In genomic region chr17:57929392-57929791, GRCh38 we compare ENCODE assay signal across 20 cellular contexts. TPM values are rescaled to one million over a fixed set of nuclear protein-coding genes. Genes with fewer than 3 reads are reported as not detected.
DNase-seq lines count a peak whose midpoint lies in the region; ATAC-seq and TF ChIP-seq lines count a peak whose summit lies in the region.
"Had no signal": no experiment of that assay in that cellular context is flagged by ENCODE, and none has a peak within 500 bp of the region (broad histone marks: within the 10 kb centered on the region; RNA-seq: fewer than 3 reads in every experiment).

No MANE protein-coding gene starts in this region.

- WGBS in heart right ventricle, 2 donors, result 58% methylated on average over 4 of the region's 4 CpGs

- no peaks in the 10 kb centered on the region for H3K9me3 ChIP-seq in heart right ventricle
- H3K9me3 ChIP-seq in vagina, result no peaks in the 10 kb centered on the region
- H3K9me3 ChIP-seq: HAP-1 had no signal

- H3K4me3 ChIP-seq in heart right ventricle, result no peak overlapping the region
- H3K4me3 ChIP-seq in rectal smooth muscle tissue (ENCODE audit: low read length), result no peak overlapping the region
- no peak overlapping the region for H3K4me3 ChIP-seq in vagina
- H3K4me3 ChIP-seq: HAP-1 had no signal

- no peak overlapping the region for H3K9ac ChIP-seq in rectal smooth muscle tissue (ENCODE audit: low read length)

- CTCF ChIA-PET in activated CD8-positive, alpha-beta memory T cell treated with anti-CD3 and anti-CD28 coated beads, Interleukin-2, amount 10 ng/mL, durations not matched to agents 7 days and 5 days (lab: Charles Lee), result no interaction called here
- CTCF ChIA-PET in activated CD8-positive, alpha-beta T cell treated with anti-CD3 and anti-CD28 coated beads for 36 hours (lab: Charles Lee), result no interaction called here

- no peaks in the 10 kb centered on the region for H3K36me3 ChIP-seq in heart right ventricle
- no peaks in the 10 kb centered on the region for H3K36me3 ChIP-seq in rectal smooth muscle tissue (ENCODE audit: control insufficient read depth, insufficient read depth, low read length)
- H3K36me3 ChIP-seq in vagina, result no peaks in the 10 kb centered on the region
- H3K36me3 ChIP-seq: HAP-1 had no signal

- H3K4me3 Mint-ChIP-seq in activated CD8-positive, alpha-beta memory T cell treated with anti-CD3 and anti-CD28 coated beads, Interleukin-2, amount 10 ng/mL, durations not matched to agents 7 days and 5 days, result no peak overlapping the region
- no peak overlapping the region for H3K4me3 Mint-ChIP-seq in activated CD8-positive, alpha-beta T cell treated with anti-CD3 and anti-CD28 coated beads for 36 hours
- H3K4me3 Mint-ChIP-seq: activated CD4-positive, alpha-beta T cell treated with anti-CD3 and anti-CD28 coated beads, Interleukin-2, amount 10 ng/mL, durations not matched to agents 24 days and 14 days; stimulated activated effector memory CD8-positive, alpha-beta T cell treated with anti-CD3 and anti-CD28 coated beads, Interleukin-12 subunit alpha, Interleukin-12 subunit beta, amount 100 ng/mL, for 72 hours had no signal

- POLR2A ChIA-PET in activated CD8-positive, alpha-beta T cell treated with anti-CD3 and anti-CD28 coated beads for 36 hours (lab: Charles Lee), result no interaction called here

- intact Hi-C loops in heart right ventricle (cut with DNase I) (loop anchor here in 1 of 10 donors (1.0 kb wide), 1 partner anchor 22 kb away; no protein-coding TSS in a partner anchor), left ventricle myocardium superior (cut with micrococcal nuclease) (no loop called here), vagina (cut with DNase I) (no loop called here)
- intact Hi-C loops in activated CD8-positive, alpha-beta T cell treated with anti-CD3 and anti-CD28 coated beads for 36 hours (cut with micrococcal nuclease), result no loop called here

- H3K27me3 ChIP-seq in heart right ventricle (no peaks in the 10 kb centered on the region), rectal smooth muscle tissue (ENCODE audit: control insufficient read depth, insufficient read depth, low read length) (no peaks in the 10 kb centered on the region), vagina (no peaks in the 10 kb centered on the region)

- no peak for TF ChIP-seq CTCF in heart right ventricle (IDR thresholded peaks at IDR 0.05)
- TF ChIP-seq CTCF in vagina (IDR thresholded peaks at IDR 0.05), result no peak
- TF ChIP-seq CTCF in activated CD8-positive, alpha-beta T cell treated with anti-CD3 and anti-CD28 coated beads for 36 hours (IDR thresholded peaks at IDR 0.05), result no peak

- no peak for TF ChIP-seq POLR2A in vagina (IDR thresholded peaks at IDR 0.05)

- DNase-seq in heart right ventricle (no peak), left ventricle myocardium superior (no peak), medulla oblongata (ENCODE audit: extremely low spot score) (peak; percentile 79), vagina (ENCODE audit: extremely low spot score in 2 of 2) (no peak)
- no peak for DNase-seq in activated CD8-positive, alpha-beta memory T cell treated with anti-CD3 and anti-CD28 coated beads, Interleukin-2, amount 10 ng/mL, durations not matched to agents 7 days and 5 days
- DNase-seq in activated CD8-positive, alpha-beta T cell treated with anti-CD3 and anti-CD28 coated beads for 36 hours, result no peak
- DNase-seq: activated CD4-positive, alpha-beta T cell treated with anti-CD3 and anti-CD28 coated beads, Interleukin-2, amount 10 ng/mL, durations not matched to agents 24 days and 14 days; activated CD8-positive, alpha-beta memory T cell treated with anti-CD3 and anti-CD28 coated beads, Interleukin-2, amount 50 U/mL, for 48 hours; activated effector memory CD4-positive, alpha-beta T cell treated with anti-CD3 and anti-CD28 coated beads, Interleukin-2, amount 50 U/mL, for 16 hours; Calu3; dermis blood vessel endothelial cell; foreskin melanocyte; KG1; kidney glomerular epithelial cell; NCI-H1694; occipital lobe had no signal

- H3K27me3 Mint-ChIP-seq in activated CD8-positive, alpha-beta memory T cell treated with anti-CD3 and anti-CD28 coated beads, Interleukin-2, amount 10 ng/mL, durations not matched to agents 7 days and 5 days, result peaks cover 61% of the 10 kb centered on the region
- H3K27me3 Mint-ChIP-seq in activated CD8-positive, alpha-beta T cell treated with anti-CD3 and anti-CD28 coated beads for 36 hours, result peaks cover 10% of the 10 kb centered on the region

- H3K27ac ChIP-seq in heart right ventricle (peak overlapping the region in 8 of 10 donors; percentile 8 to 69 (median 64)), rectal smooth muscle tissue (ENCODE audit: low read depth, low read length) (peak overlapping the region; percentile 41), vagina (peak overlapping the region; percentile 5)

- H3K36me3 Mint-ChIP-seq in activated CD8-positive, alpha-beta memory T cell treated with anti-CD3 and anti-CD28 coated beads, Interleukin-2, amount 10 ng/mL, durations not matched to agents 7 days and 5 days, result no peaks in the 10 kb centered on the region
- no peaks in the 10 kb centered on the region for H3K36me3 Mint-ChIP-seq in activated CD8-positive, alpha-beta T cell treated with anti-CD3 and anti-CD28 coated beads for 36 hours (ENCODE audit: low read depth)
- H3K36me3 Mint-ChIP-seq: stimulated activated effector memory CD8-positive, alpha-beta T cell treated with anti-CD3 and anti-CD28 coated beads, Interleukin-12 subunit alpha, Interleukin-12 subunit beta, amount 100 ng/mL, for 72 hours had no signal

- no peaks in the 10 kb centered on the region for H3K4me1 Mint-ChIP-seq in activated CD8-positive, alpha-beta memory T cell treated with anti-CD3 and anti-CD28 coated beads, Interleukin-2, amount 10 ng/mL, durations not matched to agents 7 days and 5 days
- no peaks in the 10 kb centered on the region for H3K4me1 Mint-ChIP-seq in activated CD8-positive, alpha-beta T cell treated with anti-CD3 and anti-CD28 coated beads for 36 hours (ENCODE audit: low read depth)
- H3K4me1 Mint-ChIP-seq: stimulated activated effector memory CD8-positive, alpha-beta T cell treated with anti-CD3 and anti-CD28 coated beads, Interleukin-12 subunit alpha, Interleukin-12 subunit beta, amount 100 ng/mL, for 72 hours had no signal

- H3K27ac Mint-ChIP-seq in activated CD8-positive, alpha-beta memory T cell treated with anti-CD3 and anti-CD28 coated beads, Interleukin-2, amount 10 ng/mL, durations not matched to agents 7 days and 5 days, result no peak overlapping the region
- no peak overlapping the region for H3K27ac Mint-ChIP-seq in activated CD8-positive, alpha-beta T cell treated with anti-CD3 and anti-CD28 coated beads for 36 hours
- H3K27ac Mint-ChIP-seq: activated CD4-positive, alpha-beta T cell treated with anti-CD3 and anti-CD28 coated beads, Interleukin-2, amount 10 ng/mL, durations not matched to agents 24 days and 14 days; stimulated activated effector memory CD8-positive, alpha-beta T cell treated with anti-CD3 and anti-CD28 coated beads, Interleukin-12 subunit alpha, Interleukin-12 subunit beta, amount 100 ng/mL, for 72 hours had no signal

- H3K4me1 ChIP-seq in heart right ventricle (peaks cover 29 to 100% (median 82%) of the 10 kb centered on the region in 9 donors), rectal smooth muscle tissue (ENCODE audit: control insufficient read depth, insufficient read depth, low read length) (peaks cover 72% of the 10 kb centered on the region), vagina (peaks cover 95% of the 10 kb centered on the region)

- ATAC-seq in heart right ventricle (peak in 3 of 8 donors; percentile 4 to 43 (median 5)), left ventricle myocardium superior (no peak), HG02970 (IDR thresholded peaks at IDR 0.05; ENCODE audit: low FRiP score, unreplicated experiment) (no peak)
- no peak for ATAC-seq in activated CD8-positive, alpha-beta memory T cell treated with anti-CD3 and anti-CD28 coated beads, Interleukin-2, amount 10 ng/mL, durations not matched to agents 7 days and 5 days
- no peak for ATAC-seq in activated CD8-positive, alpha-beta T cell treated with anti-CD3 and anti-CD28 coated beads for 36 hours
- ATAC-seq: stimulated activated effector memory CD8-positive, alpha-beta T cell treated with anti-CD3 and anti-CD28 coated beads, Interleukin-12 subunit alpha, Interleukin-12 subunit beta, amount 100 ng/mL, for 72 hours had no signal

- H3K9me3 Mint-ChIP-seq in activated CD8-positive, alpha-beta memory T cell treated with anti-CD3 and anti-CD28 coated beads, Interleukin-2, amount 10 ng/mL, durations not matched to agents 7 days and 5 days (ENCODE audit: low read depth), result no peaks in the 10 kb centered on the region
- H3K9me3 Mint-ChIP-seq in activated CD8-positive, alpha-beta T cell treated with anti-CD3 and anti-CD28 coated beads for 36 hours, result no peaks in the 10 kb centered on the region
- H3K9me3 Mint-ChIP-seq: activated CD4-positive, alpha-beta T cell treated with anti-CD3 and anti-CD28 coated beads, Interleukin-2, amount 10 ng/mL, durations not matched to agents 24 days and 14 days; stimulated activated effector memory CD8-positive, alpha-beta T cell treated with anti-CD3 and anti-CD28 coated beads, Interleukin-12 subunit alpha, Interleukin-12 subunit beta, amount 100 ng/mL, for 72 hours had no signal

RNA-seq across cellular contexts. Expression of gene CUEDC1, which starts 25.8 kb away (rescaled TPM):
- total RNA-seq in heart right ventricle, result 10 to 100 TPM; 38.3 to 65.0 (median 47.2) TPM
- 10 to 100 TPM; 26.9 to 33.1 TPM for polyA plus RNA-seq in heart right ventricle
- total RNA-seq in left ventricle myocardium superior, result 55.0 TPM
- total RNA-seq in vagina, result 28.7 TPM
- total RNA-seq in activated CD8-positive, alpha-beta memory T cell treated with anti-CD3 and anti-CD28 coated beads, Interleukin-2, amount 10 ng/mL, durations not matched to agents 7 days and 5 days, result not detected
- under 1 TPM; 0.29 to 0.40 TPM for total RNA-seq in activated CD8-positive, alpha-beta T cell treated with anti-CD3 and anti-CD28 coated beads for 36 hours

RNA-seq across cellular contexts. Expression of gene VEZF1, which starts 58.7 kb away (rescaled TPM):
- total RNA-seq in heart right ventricle (10 to 100 TPM; 56.2 to 81.2 (median 61.5) TPM), left ventricle myocardium superior (77.6 TPM), vagina (86.2 TPM)
- 10 to 100 TPM; 17.5 to 21.7 TPM for polyA plus RNA-seq in heart right ventricle
- 10 to 100 TPM; 33.2 to 37.6 TPM for total RNA-seq in activated CD8-positive, alpha-beta memory T cell treated with anti-CD3 and anti-CD28 coated beads, Interleukin-2, amount 10 ng/mL, durations not matched to agents 7 days and 5 days
- total RNA-seq in activated CD8-positive, alpha-beta T cell treated with anti-CD3 and anti-CD28 coated beads for 36 hours, result 10 to 100 TPM; 17.9 to 19.6 TPM

Comparison
In these comparisons a context has a peak if more than half of its experiments do, and no peak if none do; other contexts are left out.
1. H3K27ac ChIP-seq: peak in every context shown above with its lines; median percentile 64 in heart right ventricle; 41 in rectal smooth muscle tissue; 5 in vagina.
2. RNA of gene CUEDC1, which starts 25.8 kb away (total RNA-seq): 55.0 TPM in left ventricle myocardium superior (single experiment), 38.3 to 65.0 TPM in heart right ventricle and 28.7 TPM in vagina (single experiment); 0.29 to 0.40 TPM in activated CD8-positive, alpha-beta T cell treated with anti-CD3 and anti-CD28 coated beads for 36 hours and not detected in activated CD8-positive, alpha-beta memory T cell treated with anti-CD3 and anti-CD28 coated beads, Interleukin-2, amount 10 ng/mL, durations not matched to agents 7 days and 5 days; every median in the first group is over 10 times any median in the second.